In the genomic region with DNA sequence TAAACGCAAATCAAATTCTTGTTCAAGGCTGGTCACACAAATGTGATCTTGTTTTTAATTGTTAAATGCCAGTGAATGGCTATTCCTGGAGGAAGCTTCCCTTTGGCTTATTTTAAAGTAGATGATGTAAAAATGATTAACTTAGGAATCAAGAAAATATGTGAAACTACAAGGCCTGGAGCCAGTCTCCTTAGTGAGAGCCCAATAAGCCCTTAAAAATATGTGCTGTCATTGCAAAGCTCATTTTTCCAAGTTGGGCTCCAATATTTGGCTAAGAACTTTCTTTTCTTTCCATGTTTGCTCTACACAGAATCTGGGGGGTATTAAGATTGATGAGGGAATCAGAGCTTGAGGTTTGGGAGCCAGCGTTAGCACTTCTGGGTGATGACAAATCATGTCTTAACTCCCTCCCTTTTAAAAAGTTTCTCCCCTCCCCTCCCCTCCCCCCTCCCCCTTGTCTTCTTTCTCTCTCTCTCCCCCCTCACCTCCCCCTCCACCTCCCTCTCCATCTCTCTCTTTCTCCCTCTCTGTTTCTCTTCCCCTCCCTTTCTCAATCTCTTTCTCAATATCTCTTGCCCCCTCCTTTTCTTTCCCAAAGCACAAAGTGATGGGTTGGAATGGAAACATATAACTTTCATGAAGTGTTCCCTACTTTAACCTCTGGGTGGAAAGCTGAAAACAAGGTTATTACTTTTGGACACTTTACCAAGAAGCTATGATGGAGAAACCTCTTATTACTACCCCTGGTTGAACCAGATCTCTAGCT, we compare ENCODE assay signal across 11 cellular contexts.
"Had no signal": no experiment of that assay in that cellular context is flagged by ENCODE, and none has a peak within 500 bp of the region (broad histone marks: within the 10 kb centered on the region; RNA-seq: fewer than 3 reads in every experiment).

No MANE protein-coding gene starts in this region.

- H3K4me3 ChIP-seq: skin epidermis, tibial nerve had no signal

- H3K27me3 ChIP-seq: tibial nerve had no signal

- H3K27ac ChIP-seq: skin epidermis, tibial nerve had no signal

- DNase-seq: activated CD4-positive, alpha-beta T cell treated with anti-CD3 and anti-CD28 coated beads, Interleukin-2, amount 10 ng/mL, durations not matched to agents 7 days and 5 days; activated gamma-delta T cell treated with Interleukin-2 at 50 U/mL for 16 hours; activated naive CD8-positive, alpha-beta T cell treated with anti-CD3 and anti-CD28 coated beads for 36 hours; amygdala; effector CD8-positive, alpha-beta T cell; naive thymus-derived CD4-positive, alpha-beta T cell; stimulated activated CD4-positive, alpha-beta T cell treated with anti-CD3 and anti-CD28 coated beads, Interleukin-4, amount 100 ng/mL, for 24 hours; stimulated activated naive CD4-positive, alpha-beta T cell; substantia nigra had no signal

- ATAC-seq: naive thymus-derived CD4-positive, alpha-beta T cell had no signal
